In the genomic region with DNA sequence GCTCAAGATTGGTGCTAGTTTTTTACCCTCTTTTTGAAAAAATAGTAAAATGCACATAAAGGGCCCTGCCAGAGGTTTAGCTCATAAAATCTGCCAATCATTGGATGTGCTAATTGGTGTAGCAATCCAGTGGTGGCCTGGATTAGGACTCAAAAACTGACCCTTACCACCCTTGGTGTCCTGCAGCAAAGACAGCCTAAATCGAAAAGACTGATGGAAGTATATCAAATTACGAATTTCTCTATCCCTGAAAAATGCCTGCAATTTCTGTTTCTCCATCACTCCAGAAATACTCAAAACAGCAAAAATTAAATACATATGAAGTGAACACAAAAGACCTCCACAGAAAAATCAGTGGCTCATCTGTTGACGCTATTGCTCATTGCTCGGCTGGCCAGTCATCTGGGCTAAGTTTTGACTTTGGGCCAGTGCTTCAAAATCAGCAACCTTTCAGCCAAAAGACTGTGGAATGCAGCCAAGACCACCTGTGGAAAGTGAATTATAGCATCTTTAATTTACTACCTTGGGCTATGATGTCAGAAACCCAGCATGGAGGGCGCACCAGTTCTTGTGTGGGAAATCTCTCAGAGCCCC, we compare ENCODE assay signal across 17 cellular contexts. TPM values are rescaled to one million over a fixed set of nuclear protein-coding genes. Genes with fewer than 3 reads are reported as not detected.
DNase-seq lines count a peak whose midpoint lies in the region; ATAC-seq and TF ChIP-seq lines count a peak whose summit lies in the region.
"Had no signal": no experiment of that assay in that cellular context is flagged by ENCODE, and none has a peak within 500 bp of the region (broad histone marks: within the 10 kb centered on the region; RNA-seq: fewer than 3 reads in every experiment).

No MANE protein-coding gene starts in this region.

- H3K27ac ChIP-seq in IMR-90 (ENCODE audit: insufficient read depth, low read length): peak overlapping the region; percentile 32; the same call in 1 of the 2 replicates
- peak overlapping the region in 1 of 2 donors; percentile 12 for H3K27ac ChIP-seq in coronary artery
- H3K27ac ChIP-seq in muscle layer of colon (ENCODE audit: low read depth, low read length): peak overlapping the region; percentile 4

- peaks cover 31% of the 10 kb centered on the region; the same call in 1 of the 2 replicates for H4K20me1 ChIP-seq in IMR-90 (ENCODE audit: insufficient read depth, low read length)

- no peak overlapping the region for H4K5ac ChIP-seq in IMR-90 (ENCODE audit: low read depth, low read length)

- peaks cover 26 to 67% of the 10 kb centered on the region in 2 experiments for H3K79me1 ChIP-seq in IMR-90 (ENCODE audit: low read depth in 1 of 2, low read length in 2 of 2)

- peak overlapping the region; percentile 30 for H2BK5ac ChIP-seq in IMR-90 (ENCODE audit: low read depth, low read length, poor library complexity, severe bottlenecking)

- peak overlapping the region; percentile 17; the same call in 1 of the 2 replicates for H2AK5ac ChIP-seq in IMR-90 (ENCODE audit: low read depth, low read length)

- peak overlapping the region; percentile 25; the same call in 1 of the 2 replicates for H3K56ac ChIP-seq in IMR-90 (ENCODE audit: extremely low read depth, insufficient read depth, low read length)

- H3K27me3 ChIP-seq in IMR-90 (ENCODE audit: control insufficient read depth, insufficient read depth, low read length) (no peaks in the 10 kb centered on the region), muscle layer of colon (ENCODE audit: control insufficient read depth in 1 of 2, insufficient read depth in 2 of 2, low read length in 2 of 2) (no peaks in the 10 kb centered on the region)

- no peak for TF ChIP-seq POLR2A in IMR-90 (IDR thresholded peaks at IDR 0.05; ENCODE audit: low read depth, low read length)

- intact Hi-C loops in IMR-90 (cut with micrococcal nuclease) (no loop called here), posterior cingulate gyrus (cut with DNase I) (no loop called here)

- DNase-seq in AG09309 (ENCODE audit: low read depth): peak; percentile 21
- peak; percentile 74 for DNase-seq in IMR-90
- DNase-seq in coronary artery (ENCODE audit: low spot score): no peak
- DNase-seq in posterior cingulate gyrus: no peak
- DNase-seq in activated CD4-positive, alpha-beta T cell treated with anti-CD3 and anti-CD28 coated beads, Interleukin-2, amount 50 U/mL, for 4 hours: no peak
- no peak for DNase-seq in activated T-cell treated with anti-CD3 and anti-CD28 coated beads, Interleukin-2, amount 50 U/mL, for 4 hours
- DNase-seq: activated CD8-positive, alpha-beta memory T cell treated with anti-CD3 and anti-CD28 coated beads, Interleukin-2, amount 50 U/mL, for 48 hours; activated naive CD4-positive, alpha-beta T cell treated with anti-CD3 and anti-CD28 coated beads, Interleukin-2, amount 50 U/mL, for 16 hours; effector CD8-positive, alpha-beta T cell; GF-D8; NCI-H774; small intestine; stimulated activated naive CD4-positive, alpha-beta T cell; T-helper 17 cell had no signal

- H3K36me3 Mint-ChIP-seq in activated T-cell treated with anti-CD3 and anti-CD28 coated beads, Interleukin-2, amount 50 U/mL, for 4 hours (ENCODE audit: insufficient read depth): no peaks in the 10 kb centered on the region

- ATAC-seq in IMR-90 (ENCODE audit: low read depth) (no peak), GM21529 (IDR thresholded peaks at IDR 0.05; ENCODE audit: unreplicated experiment) (no peak)
- ATAC-seq in activated T-cell treated with anti-CD3 and anti-CD28 coated beads, Interleukin-2, amount 50 U/mL, for 4 hours: no peak
- ATAC-seq: T-helper 17 cell had no signal

- in situ Hi-C loops in IMR-90 (cut with MboI; ENCODE audit: low sequenced_read_pairs): no loop called here

- H3K4me3 ChIP-seq in AG09309 (ENCODE audit: control insufficient read depth, low read depth, low read length): no peak overlapping the region
- no peak overlapping the region for H3K4me3 ChIP-seq in IMR-90 (ENCODE audit: insufficient read depth, low read depth, low read length)
- peak overlapping the region; percentile 3 for H3K4me3 ChIP-seq in coronary artery
- H3K4me3 ChIP-seq in muscle layer of colon (ENCODE audit: low read depth in 1 of 2, low read length in 2 of 2): no peak overlapping the region
- H3K4me3 ChIP-seq: HAP-1 had no signal

- H3K4me2 ChIP-seq in IMR-90 (ENCODE audit: low read depth, low read length): peak overlapping the region; percentile 63

- H2AK9ac ChIP-seq in IMR-90 (replicated peaks; ENCODE audit: low read depth, low read length, poor library complexity): no peak overlapping the region

- H3K18ac ChIP-seq in IMR-90 (ENCODE audit: low read depth, low read length): peak overlapping the region; percentile 21; the same call in 1 of the 2 replicates

- H3K4me3 Mint-ChIP-seq in activated T-cell treated with anti-CD3 and anti-CD28 coated beads, Interleukin-2, amount 50 U/mL, for 4 hours: no peak overlapping the region
- H3K4me3 Mint-ChIP-seq: T-helper 17 cell had no signal

- H3K4me1 ChIP-seq in IMR-90 (ENCODE audit: control insufficient read depth, insufficient read depth, low read length) (peaks cover 19% of the 10 kb centered on the region), muscle layer of colon (ENCODE audit: insufficient read depth, low read length) (peaks cover 75% of the 10 kb centered on the region)

- H2BK20ac ChIP-seq in IMR-90 (ENCODE audit: low read depth, low read length): peak overlapping the region; percentile 16; the same call in 1 of the 2 replicates

- no CpG with 5 or more reads among the region's 5 CpGs for WGBS in IMR-90 (ENCODE audit: extremely low coverage in 2 of 2, insufficient read length in 1 of 2), 2 experiments

- peak overlapping the region; percentile 27; the same call in 1 of the 3 replicates for H2BK15ac ChIP-seq in IMR-90 (ENCODE audit: low read depth, low read length)

- peak overlapping the region; percentile 33 for H3K23ac ChIP-seq in IMR-90 (ENCODE audit: low read depth, low read length)

- CTCF ChIA-PET in IMR-90 (lab: Yijun Ruan, JAX): interaction anchor here (0.8 kb wide), 1 partner anchor 35 kb away, joined by 3 read pairs; no protein-coding TSS in a partner anchor

- peak overlapping the region in 1 of 2 experiments; percentile 49; a peak in 1 of 4 replicates for H4K8ac ChIP-seq in IMR-90 (ENCODE audit: low read depth in 2 of 2, low read length in 2 of 2)

- H2BK120ac ChIP-seq in IMR-90 (ENCODE audit: low read depth, low read length): 0 out of 2 replicates have a peak overlapping the region, but pooled peaks have one; percentile 16

- peaks cover 1% of the 10 kb centered on the region; the same call in 1 of the 2 replicates for H3K36me3 ChIP-seq in IMR-90 (ENCODE audit: control insufficient read depth, insufficient read depth, low read length)
- no peaks in the 10 kb centered on the region for H3K36me3 ChIP-seq in muscle layer of colon (ENCODE audit: insufficient read depth, low read length)
- H3K36me3 ChIP-seq: HAP-1 had no signal

- H3K9ac ChIP-seq in IMR-90 (ENCODE audit: low read depth, low read length): no peak overlapping the region
- no peak overlapping the region for H3K9ac ChIP-seq in muscle layer of colon (ENCODE audit: low read length)

- dilution Hi-C loops in IMR-90 (cut with HindIII; ENCODE audit: low sequenced_read_pairs, unreplicated experiment): no loop called here

- peaks cover 21% of the 10 kb centered on the region for H3K9me1 ChIP-seq in IMR-90 (ENCODE audit: insufficient read depth, low read length)

- H3K9me3 Mint-ChIP-seq in activated T-cell treated with anti-CD3 and anti-CD28 coated beads, Interleukin-2, amount 50 U/mL, for 4 hours: no peaks in the 10 kb centered on the region

- H3K14ac ChIP-seq in IMR-90 (replicated peaks; ENCODE audit: low read depth, low read length): 0 out of 2 replicates have a peak overlapping the region, but pooled peaks have one; percentile 44

- no peak for TF ChIP-seq CTCF in AG09309 (IDR thresholded peaks at IDR 0.05; ENCODE audit: control insufficient read depth, insufficient read depth, low read depth, low read length, missing control alignments)
- TF ChIP-seq CTCF in IMR-90 (conservative IDR thresholded peaks at IDR 0.05; ENCODE audit: low read depth, low read length): no peak
- TF ChIP-seq CTCF in coronary artery (IDR thresholded peaks at IDR 0.05): no peak

- no peak for TF ChIP-seq RAD21 in IMR-90 (IDR thresholded peaks at IDR 0.05; ENCODE audit: low read length)

- no peaks in the 10 kb centered on the region for H3K4me1 Mint-ChIP-seq in activated T-cell treated with anti-CD3 and anti-CD28 coated beads, Interleukin-2, amount 50 U/mL, for 4 hours (ENCODE audit: low read depth)
- H3K4me1 Mint-ChIP-seq: T-helper 17 cell had no signal

- no peaks in the 10 kb centered on the region for H3K27me3 Mint-ChIP-seq in activated T-cell treated with anti-CD3 and anti-CD28 coated beads, Interleukin-2, amount 50 U/mL, for 4 hours (ENCODE audit: low read depth)

- peak overlapping the region; percentile 49; the same call in 1 of the 2 replicates for H3K4ac ChIP-seq in IMR-90 (ENCODE audit: low read depth, low read length)

- no TSS peak for BruUV-seq in IMR-90 (replicated peaks; lab: Mats Ljungman, UMichigan)

- no peak overlapping the region for H2AFZ ChIP-seq in IMR-90 (replicated peaks; ENCODE audit: low read length, poor library complexity)

- H4K91ac ChIP-seq in IMR-90 (ENCODE audit: insufficient read depth, low read depth, low read length): no peak overlapping the region

- H3K9me3 ChIP-seq in IMR-90 (ENCODE audit: control insufficient read depth, insufficient read depth, low read length): no peaks in the 10 kb centered on the region
- H3K9me3 ChIP-seq in muscle layer of colon (ENCODE audit: low read length): no peaks in the 10 kb centered on the region
- H3K9me3 ChIP-seq: HAP-1 had no signal

- POLR2A ChIA-PET in IMR-90 (lab: Charles Lee; ENCODE audit: unreplicated experiment): no interaction called here

TF ChIP-seq in IMR-90, 13 proteins besides CTCF, POLR2A, EP300 and RAD21 (continues in another document):
- TF ChIP-seq MXI1 (IDR thresholded peaks at IDR 0.05; ENCODE audit: borderline replicate concordance, low read depth, low read length) (no peak), BHLHE40 (IDR thresholded peaks at IDR 0.05; ENCODE audit: low read depth, low read length) (no peak), CHD1 (IDR thresholded peaks at IDR 0.05; ENCODE audit: low read depth, low read length) (no peak), SMC3 (IDR thresholded peaks at IDR 0.05; ENCODE audit: low read depth, low read length) (no peak), CEBPB (IDR thresholded peaks at IDR 0.05; ENCODE audit: low read depth, low read length) (no peak)

RNA-seq across cellular contexts. Expression of a gene that starts 30.0 kb away (rescaled TPM):
- 139 and 157 TPM in 2 replicates for total RNA-seq in IMR-90 (2012; rRNA removed)
- polyA plus RNA-seq in IMR-90 (2012; rRNA removed): 105 and 152 TPM in 2 replicates
- 50.8 and 60.3 TPM in 2 replicates for polyA plus RNA-seq in IMR-90 (2012; cell fraction: cytosol; rRNA removed)
- 47.7 and 165 TPM in 2 replicates for polyA plus RNA-seq in IMR-90 (2012; cell fraction: nucleus; rRNA removed; ENCODE audit: low replicate concordance)
- total RNA-seq in activated T-cell treated with anti-CD3 and anti-CD28 coated beads, Interleukin-2, amount 50 U/mL, for 4 hours: under 1 TPM; 0.23 to 0.33 (median 0.32) TPM

Comparison
In these comparisons a context has a peak if more than half of its experiments do, and no peak if none do; other contexts are left out.
1. DNase-seq: peak in AG09309 (single experiment) and IMR-90 (single experiment); none in coronary artery (single experiment), posterior cingulate gyrus (0 of 10), activated CD4-positive, alpha-beta T cell treated with anti-CD3 and anti-CD28 coated beads, Interleukin-2, amount 50 U/mL, for 4 hours (0 of 2) and activated T-cell treated with anti-CD3 and anti-CD28 coated beads, Interleukin-2, amount 50 U/mL, for 4 hours (single experiment).
2. RNA of a gene that starts 30.0 kb away (total RNA-seq): 139 to 157 TPM in IMR-90; 0.23 to 0.33 TPM in activated T-cell treated with anti-CD3 and anti-CD28 coated beads, Interleukin-2, amount 50 U/mL, for 4 hours; every median in the first group is over 100 times any median in the second.